In the genomic region with DNA sequence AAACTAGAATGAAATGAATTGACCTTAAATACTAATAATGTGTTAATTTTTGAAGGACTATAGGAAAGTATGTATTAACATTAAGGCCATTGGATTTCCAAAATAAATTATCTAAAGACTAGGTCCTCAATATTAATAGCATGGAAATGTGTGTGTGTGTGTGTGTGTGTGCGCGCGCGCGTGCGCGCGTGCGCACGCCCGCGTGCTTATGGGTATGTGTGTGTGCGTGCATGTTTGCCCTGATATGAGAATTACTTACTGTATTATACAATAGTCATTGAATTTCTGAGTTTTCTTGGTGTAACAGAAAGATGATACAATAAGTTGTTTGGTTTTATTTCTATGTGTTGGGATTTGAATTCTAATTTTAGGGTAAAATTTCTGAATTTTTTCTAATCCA, we compare ENCODE assay signal across 8 cellular contexts.
"Had no signal": no experiment of that assay in that cellular context is flagged by ENCODE, and none has a peak within 500 bp of the region (broad histone marks: within the 10 kb centered on the region; RNA-seq: fewer than 3 reads in every experiment).

No MANE protein-coding gene starts in this region.

- DNase-seq: GDM1, GF-D8 had no signal

- H3K4me3 ChIP-seq: GM12878 had no signal

- ATAC-seq: GM12878 had no signal

- FAIRE-seq: G401.6, GM12878, GM12891, GM12892, GM18507, GM19239 had no signal
